ENCODE assay signal across 12 cellular contexts in genomic region chr9:109399258-109399767, GRCh38.
A peak's percentile ranks its signal among the peaks of the same experiment; 100 is the strongest.
DNase-seq lines count a peak whose midpoint lies in the region; ATAC-seq and TF ChIP-seq lines count a peak whose summit lies in the region.
"Had no signal": no experiment of that assay in that cellular context is flagged by ENCODE, and none has a peak within 500 bp of the region (broad histone marks: within the 10 kb centered on the region; RNA-seq: fewer than 3 reads in every experiment).

No MANE protein-coding gene starts in this region.

- DNase-seq in activated CD4-positive, alpha-beta memory T cell treated with anti-CD3 and anti-CD28 coated beads for 36 hours, result peak; percentile 28
- DNase-seq in activated CD4-positive, alpha-beta memory T cell treated with anti-CD3 and anti-CD28 coated beads, Interleukin-2, amount 10 ng/mL, durations not matched to agents 7 days and 5 days, result no peak
- no peak for DNase-seq in DMS114 treated with DMSO at 0.1 percent for 48 hours (lab: John Stamatoyannopoulos, UW; ENCODE audit: unreplicated experiment)
- DNase-seq in ACHN, result no peak
- DNase-seq in stomach, result no peak
- DNase-seq: mucosa of descending colon, NCI-H510A, T-cell had no signal

- CTCF ChIA-PET in activated CD4-positive, alpha-beta memory T cell treated with anti-CD3 and anti-CD28 coated beads for 36 hours (lab: Charles Lee), result interaction anchor here (1.6 to 3.3 kb wide), 3 partner anchors 11 to 70 kb away, joined by 3 to 19 read pairs (median 5); no protein-coding TSS in a partner anchor
- CTCF ChIA-PET in activated CD4-positive, alpha-beta memory T cell treated with anti-CD3 and anti-CD28 coated beads, Interleukin-2, amount 10 ng/mL, durations not matched to agents 7 days and 5 days (lab: Charles Lee), result interaction anchor here (1.1 to 1.8 kb wide), 3 partner anchors 8 to 71 kb away, joined by 3 to 8 read pairs (median 5); no protein-coding TSS in a partner anchor

- POLR2A ChIA-PET in activated CD4-positive, alpha-beta memory T cell treated with anti-CD3 and anti-CD28 coated beads for 36 hours (lab: Charles Lee), result no interaction called here
- POLR2A ChIA-PET in activated CD4-positive, alpha-beta memory T cell treated with anti-CD3 and anti-CD28 coated beads, Interleukin-2, amount 10 ng/mL, durations not matched to agents 7 days and 5 days (lab: Charles Lee), result no interaction called here

- H3K4me1 Mint-ChIP-seq in activated CD4-positive, alpha-beta memory T cell treated with anti-CD3 and anti-CD28 coated beads for 36 hours (ENCODE audit: low read depth), result peaks cover 11% of the 10 kb centered on the region
- peaks cover 6% of the 10 kb centered on the region for H3K4me1 Mint-ChIP-seq in activated CD4-positive, alpha-beta memory T cell treated with anti-CD3 and anti-CD28 coated beads, Interleukin-2, amount 10 ng/mL, durations not matched to agents 7 days and 5 days
- H3K4me1 Mint-ChIP-seq in stimulated activated memory B cell treated with anti-CD40 and anti-IgM and Interleukin-4, amounts not matched to agents 10 μg/mL and 1 μg/mL and 100 μg/mL, for 72 hours, result peaks cover 52% of the 10 kb centered on the region
- H3K4me1 Mint-ChIP-seq: T-cell had no signal

- in situ Hi-C loops in ACHN (cut with HindIII; ENCODE audit: low pct_ligation_motif_present, low pct_unique_long_range_greater_than_20kb, low sequenced_read_pairs), result no loop called here

- 75 to 83% (median 81%) methylated on average over 6 of the region's 6 CpGs for WGBS in stomach, 5 donors

- H3K4me3 ChIP-seq in stomach, result no peak overlapping the region
- H3K4me3 ChIP-seq: coronary artery, mucosa of descending colon had no signal

- peak; percentile 72 for ATAC-seq in GM21576 (IDR thresholded peaks at IDR 0.05; ENCODE audit: unreplicated experiment)
- ATAC-seq in HG03159 (IDR thresholded peaks at IDR 0.05; ENCODE audit: unreplicated experiment), result peak; percentile 76
- ATAC-seq in stimulated activated memory B cell treated with anti-CD40 and anti-IgM and Interleukin-4, amounts not matched to agents 10 μg/mL and 1 μg/mL and 100 μg/mL, for 72 hours, result peak; percentile 88
- ATAC-seq: mucosa of descending colon, T-cell had no signal

- H3K4me3 Mint-ChIP-seq in activated CD4-positive, alpha-beta memory T cell treated with anti-CD3 and anti-CD28 coated beads for 36 hours, result no peak overlapping the region
- no peak overlapping the region for H3K4me3 Mint-ChIP-seq in activated CD4-positive, alpha-beta memory T cell treated with anti-CD3 and anti-CD28 coated beads, Interleukin-2, amount 10 ng/mL, durations not matched to agents 7 days and 5 days
- peak overlapping the region; percentile 27 for H3K4me3 Mint-ChIP-seq in stimulated activated memory B cell treated with anti-CD40 and anti-IgM and Interleukin-4, amounts not matched to agents 10 μg/mL and 1 μg/mL and 100 μg/mL, for 72 hours
- H3K4me3 Mint-ChIP-seq: T-cell had no signal

- no peak overlapping the region for H3K27ac Mint-ChIP-seq in activated CD4-positive, alpha-beta memory T cell treated with anti-CD3 and anti-CD28 coated beads for 36 hours
- H3K27ac Mint-ChIP-seq in activated CD4-positive, alpha-beta memory T cell treated with anti-CD3 and anti-CD28 coated beads, Interleukin-2, amount 10 ng/mL, durations not matched to agents 7 days and 5 days, result no peak overlapping the region
- H3K27ac Mint-ChIP-seq in stimulated activated memory B cell treated with anti-CD40 and anti-IgM and Interleukin-4, amounts not matched to agents 10 μg/mL and 1 μg/mL and 100 μg/mL, for 72 hours, result peak overlapping the region; percentile 70
- H3K27ac Mint-ChIP-seq: T-cell had no signal

- no peak for TF ChIP-seq CTCF in stomach (IDR thresholded peaks at IDR 0.05)

- H3K27ac ChIP-seq in stomach, result no peak overlapping the region
- H3K27ac ChIP-seq: coronary artery had no signal

- H3K36me3 ChIP-seq in stomach, result peaks cover 0 to 65% (median 26%) of the 10 kb centered on the region in 4 donors

- intact Hi-C loops in activated CD4-positive, alpha-beta memory T cell treated with anti-CD3 and anti-CD28 coated beads for 36 hours (cut with micrococcal nuclease), result loop anchor here (1.0 kb wide), 1 partner anchor 12 kb away; no protein-coding TSS in a partner anchor
- intact Hi-C loops in stomach (cut with DNase I; ENCODE audit: low total_unique reads), result no loop called here

- no peaks in the 10 kb centered on the region for H3K9me3 ChIP-seq in stomach
- H3K9me3 ChIP-seq: mucosa of descending colon had no signal

- no peak for TF ChIP-seq EP300 in stomach (IDR thresholded peaks at IDR 0.05)

- no peak for TF ChIP-seq POLR2A in stomach (IDR thresholded peaks at IDR 0.05)

- no peaks in the 10 kb centered on the region for H3K4me1 ChIP-seq in stomach

- H3K36me3 Mint-ChIP-seq in activated CD4-positive, alpha-beta memory T cell treated with anti-CD3 and anti-CD28 coated beads for 36 hours, result no peaks in the 10 kb centered on the region
- no peaks in the 10 kb centered on the region for H3K36me3 Mint-ChIP-seq in activated CD4-positive, alpha-beta memory T cell treated with anti-CD3 and anti-CD28 coated beads, Interleukin-2, amount 10 ng/mL, durations not matched to agents 7 days and 5 days (ENCODE audit: low read depth)
- H3K36me3 Mint-ChIP-seq in stimulated activated memory B cell treated with anti-CD40 and anti-IgM and Interleukin-4, amounts not matched to agents 10 μg/mL and 1 μg/mL and 100 μg/mL, for 72 hours, result peaks cover 5% of the 10 kb centered on the region
- H3K36me3 Mint-ChIP-seq: T-cell had no signal

- H3K27me3 Mint-ChIP-seq in activated CD4-positive, alpha-beta memory T cell treated with anti-CD3 and anti-CD28 coated beads for 36 hours, result peaks cover 12% of the 10 kb centered on the region
- H3K27me3 Mint-ChIP-seq in activated CD4-positive, alpha-beta memory T cell treated with anti-CD3 and anti-CD28 coated beads, Interleukin-2, amount 10 ng/mL, durations not matched to agents 7 days and 5 days, result peaks cover 22% of the 10 kb centered on the region
- peaks cover 17% of the 10 kb centered on the region for H3K27me3 Mint-ChIP-seq in stimulated activated memory B cell treated with anti-CD40 and anti-IgM and Interleukin-4, amounts not matched to agents 10 μg/mL and 1 μg/mL and 100 μg/mL, for 72 hours

- H3K27me3 ChIP-seq in stomach, result no peaks in the 10 kb centered on the region

- no peaks in the 10 kb centered on the region for H3K9me3 Mint-ChIP-seq in activated CD4-positive, alpha-beta memory T cell treated with anti-CD3 and anti-CD28 coated beads for 36 hours
- H3K9me3 Mint-ChIP-seq in activated CD4-positive, alpha-beta memory T cell treated with anti-CD3 and anti-CD28 coated beads, Interleukin-2, amount 10 ng/mL, durations not matched to agents 7 days and 5 days, result no peaks in the 10 kb centered on the region
- H3K9me3 Mint-ChIP-seq in stimulated activated memory B cell treated with anti-CD40 and anti-IgM and Interleukin-4, amounts not matched to agents 10 μg/mL and 1 μg/mL and 100 μg/mL, for 72 hours, result peaks cover 3% of the 10 kb centered on the region
- H3K9me3 Mint-ChIP-seq: T-cell had no signal
